In the genomic region with DNA sequence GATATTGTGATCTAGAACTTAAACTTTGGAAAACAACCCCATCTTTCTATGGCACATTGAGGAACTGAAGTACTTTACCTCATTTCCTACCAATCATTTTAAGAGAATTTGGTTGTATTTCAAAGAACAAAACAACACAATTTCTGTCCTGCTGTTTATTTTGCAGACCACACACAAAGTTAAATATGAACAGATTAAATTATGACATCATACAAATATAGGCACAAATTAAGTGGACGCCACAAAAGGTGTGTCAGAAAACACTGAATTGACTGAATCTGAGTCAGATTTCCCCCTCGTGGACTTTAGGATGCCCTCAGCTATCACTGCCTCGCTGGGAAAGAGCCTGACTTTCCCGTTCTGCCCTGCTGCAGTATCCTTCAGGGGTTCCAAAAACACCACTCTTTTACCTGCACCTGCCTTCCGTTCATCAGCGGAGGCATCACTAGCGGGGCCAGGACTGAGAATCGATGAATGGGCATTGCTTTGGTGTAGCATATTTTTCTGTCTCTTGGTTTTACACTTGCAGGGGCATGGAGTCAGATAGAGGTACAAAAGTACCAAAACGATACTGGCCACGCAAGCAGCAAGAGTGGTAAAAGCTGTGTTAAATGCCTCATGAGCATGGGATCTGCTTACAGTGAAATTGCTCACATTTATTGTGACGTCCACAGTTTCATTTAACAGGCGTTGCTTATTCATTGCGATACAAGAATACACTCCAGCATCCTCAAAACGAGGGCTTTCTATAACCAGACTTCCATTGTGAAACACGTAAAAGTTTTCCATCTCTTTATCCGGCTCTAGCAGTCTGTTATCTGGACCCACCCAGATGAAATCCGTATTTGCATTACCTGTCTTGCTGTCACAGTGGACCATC, we compare ENCODE assay signal across 10 cellular contexts. TPM values are rescaled to one million over a fixed set of nuclear protein-coding genes. Genes with fewer than 3 reads are reported as not detected.
DNase-seq lines count a peak whose midpoint lies in the region; ATAC-seq and TF ChIP-seq lines count a peak whose summit lies in the region.
"Had no signal": no experiment of that assay in that cellular context is flagged by ENCODE, and none has a peak within 500 bp of the region (broad histone marks: within the 10 kb centered on the region; RNA-seq: fewer than 3 reads in every experiment).

No MANE protein-coding gene starts in this region.

- peak overlapping the region; percentile 99 for H3K27ac ChIP-seq in RWPE2 (ENCODE audit: poor library complexity, severe bottlenecking)

- no peaks in the 10 kb centered on the region for H3K9me3 Mint-ChIP-seq in Calu3 (ENCODE audit: low read depth, unreplicated experiment)

- peak overlapping the region; percentile 95 for H3K4me3 Mint-ChIP-seq in Calu3 (ENCODE audit: low read depth, unreplicated experiment)

- ATAC-seq in RWPE2 (ENCODE audit: low read depth) = no peak
- ATAC-seq in GM19452 (IDR thresholded peaks at IDR 0.05; ENCODE audit: unreplicated experiment) = no peak

- intact Hi-C loops in Calu3 (cut with micrococcal nuclease; ENCODE audit: unreplicated experiment) = no loop called here

- TF ChIP-seq CTCF in Calu3 (IDR thresholded peaks at IDR 0.05; ENCODE audit: unreplicated experiment) (no peak), RWPE2 (IDR thresholded peaks at IDR 0.05; ENCODE audit: poor library complexity, severe bottlenecking) (no peak), epithelial cell of esophagus (IDR thresholded peaks at IDR 0.05; ENCODE audit: insufficient read depth, low read depth, low read length, missing control alignments) (no peak), retinal pigment epithelial cell (conservative IDR thresholded peaks at IDR 0.05; ENCODE audit: low read depth, low read length) (no peak)

- no peak for DNase-seq in Calu3
- no peak for DNase-seq in RWPE2 (ENCODE audit: low spot score)
- DNase-seq in epithelial cell of esophagus (ENCODE audit: low read depth) = peak; percentile 25
- DNase-seq in retinal pigment epithelial cell (ENCODE audit: low read depth) = no peak
- no peak for DNase-seq in NCI-H69 (lab: John Stamatoyannopoulos, UW)
- no peak for DNase-seq in T1000 (lab: John Stamatoyannopoulos, UW)
- no peak for DNase-seq in T-helper 9 cell
- DNase-seq: GF-D8, NCI-H187 had no signal

- H3K27ac Mint-ChIP-seq in Calu3 (ENCODE audit: unreplicated experiment) = peak overlapping the region; percentile 67

- BruUV-seq in Calu3 (replicated peaks; lab: Mats Ljungman, UMichigan) = no TSS peak

- CTCF ChIA-PET in Calu3 (lab: Charles Lee) = no interaction called here

- peaks cover 39% of the 10 kb centered on the region for H3K4me1 ChIP-seq in RWPE2 (ENCODE audit: insufficient read depth, poor library complexity, severe bottlenecking)

- H3K9me3 ChIP-seq in RWPE2 (ENCODE audit: severe bottlenecking) = no peaks in the 10 kb centered on the region

- no peaks in the 10 kb centered on the region for H3K27me3 Mint-ChIP-seq in Calu3 (ENCODE audit: unreplicated experiment)

- H3K4me3 ChIP-seq in RWPE2 (ENCODE audit: severe bottlenecking) (peak overlapping the region; percentile 82), epithelial cell of esophagus (ENCODE audit: low read length) (peak overlapping the region; percentile 73), retinal pigment epithelial cell (ENCODE audit: low read length) (peak overlapping the region; percentile 74)

- no peaks in the 10 kb centered on the region for H3K27me3 ChIP-seq in RWPE2 (ENCODE audit: insufficient read depth, poor library complexity, severe bottlenecking)

- H3K36me3 Mint-ChIP-seq in Calu3 (ENCODE audit: insufficient read depth, unreplicated experiment) = peaks cover 63% of the 10 kb centered on the region

- H3K36me3 ChIP-seq in RWPE2 (ENCODE audit: low read depth) = peaks cover 30% of the 10 kb centered on the region

- H3K4me1 Mint-ChIP-seq in Calu3 (ENCODE audit: low read depth, unreplicated experiment) = peaks cover 27% of the 10 kb centered on the region

RNA-seq across cellular contexts. Expression of gene PCED1B, which starts 2.0 kb away (rescaled TPM):
- total RNA-seq in Calu3 (2022) = 2.1 and 4.1 TPM in 2 replicates

RNA-seq across cellular contexts. Expression of gene AMIGO2, which starts 2.3 kb away (rescaled TPM):
- 27.0 and 66.2 TPM in 2 replicates for total RNA-seq in Calu3 (2022)
